Comparison of ENCODE assay signal across 10 cellular contexts in the genomic region with DNA sequence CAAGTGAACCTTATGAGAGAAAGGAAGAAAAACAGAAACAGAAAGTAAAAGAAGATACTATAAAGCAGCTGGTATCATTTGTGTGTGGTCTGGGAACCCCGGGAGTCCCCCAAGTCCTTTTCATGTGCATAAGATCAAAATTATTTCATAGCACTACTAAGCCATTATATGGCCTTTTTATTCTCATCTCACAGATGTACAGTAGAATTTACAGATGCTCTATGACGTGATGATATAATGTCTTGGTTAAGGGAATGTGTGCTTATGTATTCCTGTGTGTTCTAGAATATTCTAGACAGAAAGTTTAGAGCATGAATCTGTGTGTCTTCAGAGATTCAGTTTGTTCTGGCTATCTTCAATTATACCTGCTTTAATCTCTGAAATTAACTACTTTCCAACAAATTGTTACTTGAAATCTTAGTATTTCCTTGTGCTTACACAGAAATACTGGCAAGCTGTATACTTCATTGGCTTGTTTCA. TPM values are rescaled to one million over a fixed set of nuclear protein-coding genes. Genes with fewer than 3 reads are reported as not detected.
DNase-seq lines count a peak whose midpoint lies in the region; ATAC-seq lines count a peak whose summit lies in the region.
"Had no signal": no experiment of that assay in that cellular context is flagged by ENCODE, and none has a peak within 500 bp of the region (broad histone marks: within the 10 kb centered on the region; RNA-seq: fewer than 3 reads in every experiment).

No MANE protein-coding gene starts in this region.

- H3K4me1 Mint-ChIP-seq in activated naive CD8-positive, alpha-beta T cell treated with anti-CD3 and anti-CD28 coated beads, Interleukin-2, amount 10 ng/mL, durations not matched to agents 7 days and 5 days = peaks cover 18% of the 10 kb centered on the region

- DNase-seq in activated naive CD8-positive, alpha-beta T cell treated with anti-CD3 and anti-CD28 coated beads, Interleukin-2, amount 10 ng/mL, durations not matched to agents 7 days and 5 days = no peak
- DNase-seq in sciatic nerve (ENCODE audit: low spot score) = no peak
- DNase-seq in dermis blood vessel endothelial cell = no peak
- DNase-seq in inferior parietal cortex (ENCODE audit: extremely low spot score) = no peak
- no peak for DNase-seq in globus pallidus (ENCODE audit: low spot score)
- DNase-seq: DMS79 treated with DMSO at 0.1 percent for 48 hours, NCI-H2227 treated with DMSO at 0.1 percent for 48 hours had no signal

- intact Hi-C loops in sciatic nerve (cut with DNase I) = no loop called here

- peak overlapping the region; percentile 91 for H3K27ac Mint-ChIP-seq in activated naive CD8-positive, alpha-beta T cell treated with anti-CD3 and anti-CD28 coated beads, Interleukin-2, amount 10 ng/mL, durations not matched to agents 7 days and 5 days

- H3K27me3 Mint-ChIP-seq in activated naive CD8-positive, alpha-beta T cell treated with anti-CD3 and anti-CD28 coated beads, Interleukin-2, amount 10 ng/mL, durations not matched to agents 7 days and 5 days = no peaks in the 10 kb centered on the region

- ATAC-seq in GM18502 (IDR thresholded peaks at IDR 0.05; ENCODE audit: poor library complexity, unreplicated experiment) (peak; percentile 74), GM19455 (IDR thresholded peaks at IDR 0.05; ENCODE audit: unreplicated experiment) (peak; percentile 69), HG03280 (IDR thresholded peaks at IDR 0.05; ENCODE audit: unreplicated experiment) (peak; percentile 65), sciatic nerve (no peak)
- peak; percentile 76 for ATAC-seq in activated naive CD8-positive, alpha-beta T cell treated with anti-CD3 and anti-CD28 coated beads, Interleukin-2, amount 10 ng/mL, durations not matched to agents 7 days and 5 days (ENCODE audit: low read depth)

- POLR2A ChIA-PET in activated naive CD8-positive, alpha-beta T cell treated with anti-CD3 and anti-CD28 coated beads, Interleukin-2, amount 10 ng/mL, durations not matched to agents 7 days and 5 days (lab: Charles Lee) = interaction anchor here (1.1 to 3.3 kb wide), 6 partner anchors 9 to 56 kb away, joined by 3 to 16 read pairs (median 6); partner anchors contain the start of genes ILK, MRPL17, RRP8 and TAF10

- no peaks in the 10 kb centered on the region for H3K9me3 Mint-ChIP-seq in activated naive CD8-positive, alpha-beta T cell treated with anti-CD3 and anti-CD28 coated beads, Interleukin-2, amount 10 ng/mL, durations not matched to agents 7 days and 5 days

- peak overlapping the region; percentile 79 for H3K4me3 Mint-ChIP-seq in activated naive CD8-positive, alpha-beta T cell treated with anti-CD3 and anti-CD28 coated beads, Interleukin-2, amount 10 ng/mL, durations not matched to agents 7 days and 5 days

- H3K36me3 Mint-ChIP-seq in activated naive CD8-positive, alpha-beta T cell treated with anti-CD3 and anti-CD28 coated beads, Interleukin-2, amount 10 ng/mL, durations not matched to agents 7 days and 5 days = no peaks in the 10 kb centered on the region

RNA-seq across cellular contexts. Expression of gene TPP1, which starts 8.6 kb away (rescaled TPM):
- 100 to 1,000 TPM; 114 to 120 TPM for total RNA-seq in activated naive CD8-positive, alpha-beta T cell treated with anti-CD3 and anti-CD28 coated beads, Interleukin-2, amount 10 ng/mL, durations not matched to agents 7 days and 5 days
- 100 TPM for total RNA-seq in sciatic nerve
- total RNA-seq in dermis blood vessel endothelial cell = 137 and 197 TPM in 2 replicates

RNA-seq across cellular contexts. Expression of gene TAF10, which starts 15.8 kb away (rescaled TPM):
- 100 to 1,000 TPM; 154 to 156 TPM for total RNA-seq in activated naive CD8-positive, alpha-beta T cell treated with anti-CD3 and anti-CD28 coated beads, Interleukin-2, amount 10 ng/mL, durations not matched to agents 7 days and 5 days
- total RNA-seq in sciatic nerve = 79.4 TPM
- 27.5 and 34.2 TPM in 2 replicates for total RNA-seq in dermis blood vessel endothelial cell

RNA-seq across cellular contexts. Expression of gene ILK, which starts 24.2 kb away (rescaled TPM):
- total RNA-seq in activated naive CD8-positive, alpha-beta T cell treated with anti-CD3 and anti-CD28 coated beads, Interleukin-2, amount 10 ng/mL, durations not matched to agents 7 days and 5 days = 100 to 1,000 TPM; 195 to 207 TPM
- total RNA-seq in sciatic nerve = 208 TPM
- total RNA-seq in dermis blood vessel endothelial cell = 163 and 202 TPM in 2 replicates

RNA-seq across cellular contexts. Expression of gene RRP8, which starts 24.4 kb away (rescaled TPM):
- total RNA-seq in activated naive CD8-positive, alpha-beta T cell treated with anti-CD3 and anti-CD28 coated beads, Interleukin-2, amount 10 ng/mL, durations not matched to agents 7 days and 5 days = 10 to 100 TPM; 31.7 to 34.4 TPM
- total RNA-seq in sciatic nerve (20.9 TPM), dermis blood vessel endothelial cell (15.1 and 16.0 TPM in 2 replicates)

RNA-seq across cellular contexts. Expression of gene DCHS1, which starts 27.8 kb away (rescaled TPM):
- total RNA-seq in activated naive CD8-positive, alpha-beta T cell treated with anti-CD3 and anti-CD28 coated beads, Interleukin-2, amount 10 ng/mL, durations not matched to agents 7 days and 5 days = 1 to 10 TPM; 2.1 to 2.5 TPM
- total RNA-seq in sciatic nerve (22.7 TPM), dermis blood vessel endothelial cell (61.8 and 81.7 TPM in 2 replicates)
